12 cellular contexts compared by ENCODE assay signal in the genomic region with DNA sequence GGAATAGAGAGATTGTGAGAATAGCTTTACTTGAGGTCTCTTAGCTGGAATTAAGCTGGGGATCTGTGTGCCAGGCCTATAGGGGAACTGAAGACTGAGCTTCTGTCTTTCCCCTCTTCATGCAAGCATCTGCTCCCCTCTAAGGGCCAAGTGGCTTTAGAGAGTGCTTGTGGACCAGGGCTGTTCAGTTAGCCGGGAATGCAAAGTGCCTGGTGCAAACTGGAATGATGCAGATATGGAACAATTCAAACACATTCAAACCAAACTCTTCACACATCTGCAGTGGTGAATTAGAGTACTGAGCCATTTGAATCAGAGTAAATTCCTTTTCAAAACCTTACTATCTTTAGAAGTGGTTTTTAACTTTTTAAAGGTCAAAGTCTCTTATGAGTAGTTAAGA.
A peak's percentile ranks its signal among the peaks of the same experiment; 100 is the strongest.
DNase-seq lines count a peak whose midpoint lies in the region; ATAC-seq and TF ChIP-seq lines count a peak whose summit lies in the region.
"Had no signal": no experiment of that assay in that cellular context is flagged by ENCODE, and none has a peak within 500 bp of the region (broad histone marks: within the 10 kb centered on the region; RNA-seq: fewer than 3 reads in every experiment).

No MANE protein-coding gene starts in this region.

- no peak overlapping the region for H3K27ac ChIP-seq in substantia nigra (ENCODE audit: low read depth, low read length, poor library complexity, severe bottlenecking)
- H3K27ac ChIP-seq: pancreas, thoracic aorta had no signal

- no peak for TF ChIP-seq CTCF in astrocyte of the spinal cord (IDR thresholded peaks at IDR 0.05; ENCODE audit: low read depth, low read length)

- no peaks in the 10 kb centered on the region for H3K4me1 Mint-ChIP-seq in stimulated activated naive B cell treated with anti-CD40 and anti-IgM and Interleukin-4, amounts not matched to agents 10 μg/mL and 1 μg/mL and 100 μg/mL, for 72 hours

- intact Hi-C loops in posterior cingulate gyrus (cut with DNase I) = no loop called here

- DNase-seq in NCI-H748 (lab: John Stamatoyannopoulos, UW; ENCODE audit: unreplicated experiment) = peak; percentile 8
- no peak for DNase-seq in NCI-H748 treated with DMSO at 0.1 percent for 48 hours (lab: John Stamatoyannopoulos, UW)
- DNase-seq in astrocyte of the spinal cord (ENCODE audit: low read depth, low spot score) = peak; percentile 48
- no peak for DNase-seq in stimulated activated naive B cell treated with anti-CD40 and anti-IgM and Interleukin-4, amounts not matched to agents 10 μg/mL and 1 μg/mL and 100 μg/mL, for 72 hours
- no peak for DNase-seq in posterior cingulate gyrus
- DNase-seq in SKM-1 (lab: John Stamatoyannopoulos, UW; ENCODE audit: unreplicated experiment) = no peak
- DNase-seq in substantia nigra (lab: John Stamatoyannopoulos, UW) = no peak
- DNase-seq: activated effector memory CD4-positive, alpha-beta T cell treated with Interleukin-2 at 50 U/mL for 16 hours; pancreas; RPMI8226 had no signal

- H3K9me3 Mint-ChIP-seq in stimulated activated naive B cell treated with anti-CD40 and anti-IgM and Interleukin-4, amounts not matched to agents 10 μg/mL and 1 μg/mL and 100 μg/mL, for 72 hours = peaks cover 0 to 1% of the 10 kb centered on the region in 2 donors

- no peaks in the 10 kb centered on the region for H3K36me3 Mint-ChIP-seq in stimulated activated naive B cell treated with anti-CD40 and anti-IgM and Interleukin-4, amounts not matched to agents 10 μg/mL and 1 μg/mL and 100 μg/mL, for 72 hours

- ATAC-seq in HG02870 (IDR thresholded peaks at IDR 0.05; ENCODE audit: unreplicated experiment) = peak; percentile 57
- peak; percentile 41 to 43 for ATAC-seq in stimulated activated naive B cell treated with anti-CD40 and anti-IgM and Interleukin-4, amounts not matched to agents 10 μg/mL and 1 μg/mL and 100 μg/mL, for 72 hours (replicated peaks)

- H3K4me3 Mint-ChIP-seq in stimulated activated naive B cell treated with anti-CD40 and anti-IgM and Interleukin-4, amounts not matched to agents 10 μg/mL and 1 μg/mL and 100 μg/mL, for 72 hours = no peak overlapping the region

- H3K27me3 Mint-ChIP-seq in stimulated activated naive B cell treated with anti-CD40 and anti-IgM and Interleukin-4, amounts not matched to agents 10 μg/mL and 1 μg/mL and 100 μg/mL, for 72 hours = no peaks in the 10 kb centered on the region

- in situ Hi-C loops in astrocyte of the spinal cord (cut with HindIII; ENCODE audit: low sequenced_read_pairs) = no loop called here

- no peak overlapping the region for H3K27ac Mint-ChIP-seq in stimulated activated naive B cell treated with anti-CD40 and anti-IgM and Interleukin-4, amounts not matched to agents 10 μg/mL and 1 μg/mL and 100 μg/mL, for 72 hours

- H3K4me3 ChIP-seq in astrocyte of the spinal cord (ENCODE audit: low read depth, low read length) = no peak overlapping the region
- H3K4me3 ChIP-seq: pancreas, thoracic aorta had no signal

Comparison
In these comparisons a context has a peak if more than half of its experiments do, and no peak if none do; other contexts are left out.
1. DNase-seq: peak in NCI-H748 (single experiment) and astrocyte of the spinal cord (single experiment); none in NCI-H748 treated with DMSO at 0.1 percent for 48 hours (single experiment), stimulated activated naive B cell treated with anti-CD40 and anti-IgM and Interleukin-4, amounts not matched to agents 10 μg/mL and 1 μg/mL and 100 μg/mL, for 72 hours (single experiment), posterior cingulate gyrus (0 of 10), SKM-1 (single experiment) and substantia nigra (0 of 49).